ENCODE assay signal across 14 cellular contexts in the genomic region with DNA sequence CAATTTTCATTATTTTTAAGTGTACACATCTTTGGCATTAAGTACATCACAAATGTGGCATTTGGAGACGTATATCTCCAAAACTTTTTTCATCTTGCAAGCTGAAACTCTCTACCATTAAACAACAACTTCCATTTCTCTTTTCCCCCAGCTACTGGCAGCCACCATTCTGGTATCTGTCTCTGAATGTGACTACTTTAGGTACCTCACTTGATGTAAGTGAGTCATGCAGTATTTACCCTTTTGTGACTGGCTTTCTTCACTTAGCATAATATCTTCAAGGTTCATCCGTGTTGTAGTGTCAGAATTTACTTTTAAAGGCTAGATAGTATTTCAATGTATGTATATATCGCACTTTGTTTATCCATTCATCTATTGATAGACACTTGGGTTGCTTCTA.
"Had no signal": no experiment of that assay in that cellular context is flagged by ENCODE, and none has a peak within 500 bp of the region (broad histone marks: within the 10 kb centered on the region; RNA-seq: fewer than 3 reads in every experiment).

No MANE protein-coding gene starts in this region.

- H3K27me3 Mint-ChIP-seq: activated CD4-positive, alpha-beta T cell treated with anti-CD3 and anti-CD28 coated beads, Interleukin-2, amount 10 ng/mL, durations not matched to agents 7 days and 5 days; activated naive CD8-positive, alpha-beta T cell had no signal

- H3K27ac Mint-ChIP-seq: activated CD4-positive, alpha-beta T cell treated with anti-CD3 and anti-CD28 coated beads, Interleukin-2, amount 10 ng/mL, durations not matched to agents 7 days and 5 days; activated naive CD8-positive, alpha-beta T cell had no signal

- DNase-seq: activated CD4-positive, alpha-beta T cell treated with anti-CD3 and anti-CD28 coated beads, Interleukin-2, amount 10 ng/mL, durations not matched to agents 7 days and 5 days; activated effector memory CD4-positive, alpha-beta T cell treated with Interleukin-2 at 50 U/mL for 16 hours; aorta; esophagus squamous epithelium; foreskin fibroblast; left ventricle myocardium superior; sigmoid colon; stimulated activated CD4-positive, alpha-beta T cell treated with anti-CD3 and anti-CD28 coated beads, Interleukin-2, amount 100 ng/mL, for 24 hours; stimulated activated naive CD4-positive, alpha-beta T cell treated with Interleukin-2 at 50 U/mL for 16 hours; T-helper 1 cell; testis; upper lobe of right lung; WERI-Rb-1 had no signal

- H3K4me3 Mint-ChIP-seq: activated CD4-positive, alpha-beta T cell treated with anti-CD3 and anti-CD28 coated beads, Interleukin-2, amount 10 ng/mL, durations not matched to agents 7 days and 5 days; activated naive CD8-positive, alpha-beta T cell had no signal

- ATAC-seq: left ventricle myocardium superior, upper lobe of right lung had no signal
